In genomic region chr1:156376146-156376545, GRCh38 we compare ENCODE assay signal across 1 cellular context.
TF ChIP-seq lines count a peak whose summit lies in the region.

No MANE protein-coding gene starts in this region.

TF ChIP-seq in GM23338, 12 proteins besides CTCF, POLR2A, EP300 and RAD21 (continued from another document):
- TF ChIP-seq NANOG (IDR thresholded peaks at IDR 0.05; ENCODE audit: borderline replicate concordance) (no peak), ETS1 (IDR thresholded peaks at IDR 0.05) (no peak), EZH2 (IDR thresholded peaks at IDR 0.05; ENCODE audit: low read depth, unreplicated experiment) (no peak), JUNB (IDR thresholded peaks at IDR 0.05; ENCODE audit: unreplicated experiment) (no peak), STAT1 (IDR thresholded peaks at IDR 0.05; ENCODE audit: unreplicated experiment) (no peak), POLR2AphosphoS5 (IDR thresholded peaks at IDR 0.05; ENCODE audit: low read depth) (no peak), EZH2phosphoT487 (IDR thresholded peaks at IDR 0.05; ENCODE audit: unreplicated experiment) (no peak), ZNF462 (CRISPR knock-in tag; IDR thresholded peaks at IDR 0.05) (no peak), ZNF331 (CRISPR knock-in tag; IDR thresholded peaks at IDR 0.05; ENCODE audit: low read depth) (no peak), CREB1 (CRISPR knock-in tag; IDR thresholded peaks at IDR 0.05; ENCODE audit: low read depth) (no peak), ZNF114 (CRISPR knock-in tag; IDR thresholded peaks at IDR 0.05) (no peak)
